ENCODE assay signal across 8 cellular contexts in genomic region chr12:109927622-109928021, GRCh38. TPM values are rescaled to one million over a fixed set of nuclear protein-coding genes. Genes with fewer than 3 reads are reported as not detected.
DNase-seq lines count a peak whose midpoint lies in the region; ATAC-seq and TF ChIP-seq lines count a peak whose summit lies in the region.

No MANE protein-coding gene starts in this region.

- H3K36me3 ChIP-seq in CD4-positive, CD25-positive, alpha-beta regulatory T cell (ENCODE audit: control insufficient read depth, insufficient read depth, low read length) = peaks cover 25% of the 10 kb centered on the region
- H3K36me3 ChIP-seq in brain microvascular endothelial cell (replicated peaks) (peaks cover 21% of the 10 kb centered on the region), lower lobe of right lung (peaks cover 39% of the 10 kb centered on the region)

- H3K27me3 Mint-ChIP-seq in CD4-positive, CD25-positive, alpha-beta regulatory T cell = no peaks in the 10 kb centered on the region
- no peaks in the 10 kb centered on the region for H3K27me3 Mint-ChIP-seq in T-cell

- no peak overlapping the region for H3K4me3 ChIP-seq in CD4-positive, CD25-positive, alpha-beta regulatory T cell (ENCODE audit: low read depth, low read length)
- H3K4me3 ChIP-seq in brain microvascular endothelial cell (ENCODE audit: low read depth, low read length) = no peak overlapping the region
- H3K4me3 ChIP-seq in lower lobe of right lung = no peak overlapping the region

- no peak overlapping the region for H3K4me3 Mint-ChIP-seq in CD4-positive, CD25-positive, alpha-beta regulatory T cell
- H3K4me3 Mint-ChIP-seq in T-cell = no peak overlapping the region

- peak overlapping the region in 2 of 3 donors; percentile 79 to 81 for H3K27ac Mint-ChIP-seq in CD4-positive, CD25-positive, alpha-beta regulatory T cell
- peak overlapping the region; percentile 32 to 49 for H3K27ac Mint-ChIP-seq in T-cell

- intact Hi-C loops in lower lobe of right lung (cut with DNase I) = no loop called here

- ATAC-seq in CD4-positive, CD25-positive, alpha-beta regulatory T cell (ENCODE audit: low read depth in 2 of 2) = peak; percentile 43 to 54
- peak in 3 of 4 experiments; percentile 37 to 59 (median 54) for ATAC-seq in T-cell (replicated peaks in 1 of 4)
- ATAC-seq in lower lobe of right lung = peak in 1 of 2 donors; percentile 50
- no peak for ATAC-seq in HG02763 (IDR thresholded peaks at IDR 0.05; ENCODE audit: unreplicated experiment)
- no peak for ATAC-seq in HG03457 (IDR thresholded peaks at IDR 0.05; ENCODE audit: unreplicated experiment)
- ATAC-seq in HG03039 (IDR thresholded peaks at IDR 0.05; ENCODE audit: unreplicated experiment) = no peak

- no peak overlapping the region for H3K27ac ChIP-seq in CD4-positive, CD25-positive, alpha-beta regulatory T cell (ENCODE audit: insufficient read depth, low read length, poor library complexity, severe bottlenecking)
- H3K27ac ChIP-seq in brain microvascular endothelial cell (no peak overlapping the region), lower lobe of right lung (no peak overlapping the region)

- peak; percentile 13 to 51 (median 44) for DNase-seq in CD4-positive, CD25-positive, alpha-beta regulatory T cell
- DNase-seq in HEK293T (ENCODE audit: extremely low spot score) (peak; percentile 77), T-cell (peak in 27 of 34 experiments; percentile 9 to 45 (median 27)), brain microvascular endothelial cell (peak; percentile 36), lower lobe of right lung (no peak)

- H3K27me3 ChIP-seq in CD4-positive, CD25-positive, alpha-beta regulatory T cell (ENCODE audit: control insufficient read depth, insufficient read depth, low read length) = no peaks in the 10 kb centered on the region
- no peaks in the 10 kb centered on the region for H3K27me3 ChIP-seq in brain microvascular endothelial cell (replicated peaks)
- H3K27me3 ChIP-seq in lower lobe of right lung (ENCODE audit: low read depth) = no peaks in the 10 kb centered on the region

- peaks cover 3 to 5% (median 5%) of the 10 kb centered on the region in 4 donors for H3K4me1 Mint-ChIP-seq in CD4-positive, CD25-positive, alpha-beta regulatory T cell
- peaks cover 0 to 3% (median 0%) of the 10 kb centered on the region in 3 donors for H3K4me1 Mint-ChIP-seq in T-cell

- in situ Hi-C loops in brain microvascular endothelial cell (cut with HindIII; ENCODE audit: low pct_ligation_motif_present, low sequenced_read_pairs) = no loop called here

- no peaks in the 10 kb centered on the region for H3K4me1 ChIP-seq in CD4-positive, CD25-positive, alpha-beta regulatory T cell (ENCODE audit: control insufficient read depth, insufficient read depth, low read length, poor library complexity, severe bottlenecking)
- peaks cover 17% of the 10 kb centered on the region for H3K4me1 ChIP-seq in lower lobe of right lung

- CTCF ChIA-PET in HEK293T (lab: Yijun Ruan, JAX) (interaction anchor here (0.7 to 1.4 kb wide), 2 partner anchors 74 to 1699 kb away, joined by 3 to 7 read pairs; no protein-coding TSS in a partner anchor), T-cell (lab: Charles Lee) (interaction anchor here in 1 of 2 donors (0.7 kb wide), 1 partner anchor 1655 kb away, joined by 9 read pairs; no protein-coding TSS in a partner anchor)

- no peaks in the 10 kb centered on the region for H3K9me3 ChIP-seq in CD4-positive, CD25-positive, alpha-beta regulatory T cell (ENCODE audit: control insufficient read depth in 2 of 2, low read length in 2 of 2)
- H3K9me3 ChIP-seq in lower lobe of right lung = no peaks in the 10 kb centered on the region

- H3K9me3 Mint-ChIP-seq in CD4-positive, CD25-positive, alpha-beta regulatory T cell = no peaks in the 10 kb centered on the region
- no peaks in the 10 kb centered on the region for H3K9me3 Mint-ChIP-seq in T-cell

- peaks cover 23% of the 10 kb centered on the region for H3K36me3 Mint-ChIP-seq in CD4-positive, CD25-positive, alpha-beta regulatory T cell
- H3K36me3 Mint-ChIP-seq in T-cell = peaks cover 29% of the 10 kb centered on the region

- POLR2A ChIA-PET in HEK293T (lab: Yijun Ruan, JAX) (interaction anchor here (0.9 kb wide), 1 partner anchor 26 kb away, joined by 3 read pairs; no protein-coding TSS in a partner anchor), T-cell (lab: Charles Lee) (no interaction called here)

- TF ChIP-seq CTCF in brain microvascular endothelial cell (IDR thresholded peaks at IDR 0.05; ENCODE audit: low read depth, low read length, missing control alignments) (peak; percentile 85), lower lobe of right lung (IDR thresholded peaks at IDR 0.05) (peak; percentile 54)

TF ChIP-seq in HEK293T, 16 proteins besides CTCF, POLR2A, EP300 and RAD21:
- TF ChIP-seq SUZ12 (IDR thresholded peaks at IDR 0.05) (no peak), TARDBP (IDR thresholded peaks at IDR 0.05) (no peak), LEF1 (IDR thresholded peaks at IDR 0.05; ENCODE audit: borderline replicate concordance) (no peak), NFRKB (IDR thresholded peaks at IDR 0.05) (no peak), FOXA1 (IDR thresholded peaks at IDR 0.05) (no peak)

RNA-seq across cellular contexts. Expression of gene TCHP, which starts 27.5 kb away (rescaled TPM):
- 29.8 TPM for total RNA-seq in CD4-positive, CD25-positive, alpha-beta regulatory T cell
- polyA plus RNA-seq in CD4-positive, CD25-positive, alpha-beta regulatory T cell = 10 to 100 TPM in 2 of 4 donors, 1 to 10 TPM in 2; 9.0 to 11.7 (median 9.8) TPM
- total RNA-seq in T-cell = 10 to 100 TPM; 25.9 to 41.5 (median 37.3) TPM
- total RNA-seq in lower lobe of right lung = 16.8 TPM

RNA-seq across cellular contexts. Expression of gene GLTP, which starts 47.3 kb away (rescaled TPM):
- total RNA-seq in CD4-positive, CD25-positive, alpha-beta regulatory T cell = 31.1 TPM
- 10 to 100 TPM; 36.1 to 48.9 (median 38.4) TPM for polyA plus RNA-seq in CD4-positive, CD25-positive, alpha-beta regulatory T cell
- total RNA-seq in T-cell (10 to 100 TPM; 22.0 to 29.5 (median 23.8) TPM), lower lobe of right lung (45.3 TPM)

Comparison
In these comparisons a context has a peak if more than half of its experiments do, and no peak if none do; other contexts are left out.
1. ATAC-seq: peak in CD4-positive, CD25-positive, alpha-beta regulatory T cell (2 of 2) and T-cell (3 of 4); none in HG02763 (single experiment), HG03457 (single experiment) and HG03039 (single experiment).